ENCODE assay signal across 8 cellular contexts in the genomic region with DNA sequence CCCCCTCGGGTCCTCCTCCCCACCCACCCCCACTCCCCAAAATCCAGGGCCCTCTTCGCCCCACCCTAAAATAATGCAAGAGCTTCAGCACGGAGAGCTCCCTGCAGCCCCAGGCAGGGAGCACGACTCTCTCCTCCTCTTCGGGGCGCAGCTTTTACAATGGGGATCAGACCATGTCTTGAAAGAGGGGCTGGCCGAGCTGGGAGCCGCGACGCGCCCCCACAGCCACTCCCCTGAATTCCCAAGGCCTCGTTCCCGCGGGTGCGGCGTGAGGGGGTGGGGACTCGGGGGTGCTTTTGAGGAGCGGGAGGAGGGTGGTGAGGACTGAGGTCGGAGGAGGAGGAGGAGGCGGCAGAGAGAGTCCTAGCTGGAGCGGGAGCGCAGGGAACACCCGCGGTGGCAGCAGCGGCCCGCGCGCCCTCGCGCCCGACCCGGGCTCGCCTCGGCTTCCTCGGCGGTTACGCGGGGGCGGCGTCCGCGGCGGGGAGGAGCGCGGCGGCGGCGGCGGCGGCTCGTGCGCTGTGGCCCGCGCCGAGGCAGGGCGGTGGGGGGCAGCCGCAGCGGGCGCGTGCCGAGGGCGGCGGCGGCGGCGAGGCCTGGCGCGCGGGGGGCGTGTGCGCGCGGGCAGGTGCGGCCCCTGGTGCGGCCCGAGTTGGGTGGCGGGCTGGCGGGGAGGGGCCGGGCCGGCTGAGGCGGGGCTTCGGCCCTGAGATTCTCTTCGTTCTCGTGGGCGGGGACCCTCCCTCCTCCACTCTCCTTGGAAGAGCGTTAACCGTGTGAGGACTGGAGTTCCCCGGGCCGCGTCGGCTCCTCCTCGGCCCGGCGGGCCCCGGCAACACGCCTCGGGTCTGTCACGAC. TPM values are rescaled to one million over a fixed set of nuclear protein-coding genes. Genes with fewer than 3 reads are reported as not detected.
A peak's percentile ranks its signal among the peaks of the same experiment; 100 is the strongest.
DNase-seq lines count a peak whose midpoint lies in the region; ATAC-seq and TF ChIP-seq lines count a peak whose summit lies in the region.

A gene (minus strand): TSS at position 666 of the 858 bp plus-strand sequence. CDS start 699 bp downstream, outside the sequence.

- DNase-seq in AG08395 (ENCODE audit: low spot score), result peak; percentile 32
- DNase-seq in NCI-H510A treated with DMSO at 0.1 percent for 48 hours (lab: John Stamatoyannopoulos, UW), result peak; percentile 81
- DNase-seq in amniotic stem cell (lab: John Stamatoyannopoulos, UW), result peak; percentile 47
- no peak for DNase-seq in right atrium auricular region (ENCODE audit: low spot score)
- no peak for DNase-seq in posterior vena cava (ENCODE audit: low spot score)
- DNase-seq in effector CD8-positive, alpha-beta T cell (lab: John Stamatoyannopoulos, UW), result no peak

- ATAC-seq in GM18517 (IDR thresholded peaks at IDR 0.05; ENCODE audit: unreplicated experiment) (peak; percentile 47), HG03135 (IDR thresholded peaks at IDR 0.05; ENCODE audit: unreplicated experiment) (peak; percentile 65)

- no peaks in the 10 kb centered on the region for H3K9me3 ChIP-seq in right atrium auricular region

- H3K36me3 ChIP-seq in right atrium auricular region, result no peaks in the 10 kb centered on the region

- H3K4me3 ChIP-seq in right atrium auricular region, result peak within 1 kb of the TSS; percentile 44 to 59

- no peak for TF ChIP-seq CTCF in right atrium auricular region (IDR thresholded peaks at IDR 0.05)

- peak within 1 kb of the TSS; percentile 50 to 61 for H3K27ac ChIP-seq in right atrium auricular region

- no peaks in the 10 kb centered on the region for H3K27me3 ChIP-seq in right atrium auricular region

- intact Hi-C loops in posterior vena cava (cut with DNase I), result no loop called here

- peaks cover 0 to 11% of the 10 kb centered on the region in 2 donors for H3K4me1 ChIP-seq in right atrium auricular region

RNA-seq across cellular contexts. Expression of the gene that starts here (rescaled TPM):
- 1 to 10 TPM; 2.4 to 3.1 TPM for total RNA-seq in right atrium auricular region
- total RNA-seq in posterior vena cava, result 10 to 100 TPM; 32.7 to 37.1 TPM

Comparison
In these comparisons a context has a peak if more than half of its experiments do, and no peak if none do; other contexts are left out.
1. RNA of the gene that starts here (total RNA-seq): 32.7 to 37.1 TPM in posterior vena cava; 2.4 to 3.1 TPM in right atrium auricular region; every median in the first group is over 4 times any median in the second.
2. DNase-seq: peak in AG08395 (single experiment), NCI-H510A treated with DMSO at 0.1 percent for 48 hours (single experiment) and amniotic stem cell (single experiment); none in right atrium auricular region (single experiment), posterior vena cava (single experiment) and effector CD8-positive, alpha-beta T cell (single experiment).